In genomic region chr5:107805166-107805565, GRCh38 we compare ENCODE assay signal across 19 cellular contexts.
DNase-seq lines count a peak whose midpoint lies in the region; FAIRE-seq and TF ChIP-seq lines count a peak whose summit lies in the region.
"Had no signal": no experiment of that assay in that cellular context is flagged by ENCODE, and none has a peak within 500 bp of the region (broad histone marks: within the 10 kb centered on the region; RNA-seq: fewer than 3 reads in every experiment).

No MANE protein-coding gene starts in this region.

- H3K23me2 ChIP-seq in H1 (ENCODE audit: low read depth, low read length), result no peaks in the 10 kb centered on the region

- H2AFZ ChIP-seq in H1 (ENCODE audit: low read length) (no peak overlapping the region; the same call in 1 of the 2 replicates), neuronal stem cell (ENCODE audit: low read length) (no peak overlapping the region)
- H2AFZ ChIP-seq: GM23248 had no signal

- 65% methylated on average over 6 of the region's 6 CpGs; no CpG with 5 or more reads in 1 of the 2 experiments for WGBS in H1 (ENCODE audit: extremely low coverage in 1 of 2, insufficient coverage in 1 of 2, insufficient read length in 1 of 2, insufficient replicate concordance in 2 of 2, low coverage in 1 of 2, low lambda C conversion rate in 2 of 2, missing lambda C conversion rate in 1 of 2), 2 experiments
- no CpG with 5 or more reads among the region's 6 CpGs for WGBS in neuronal stem cell (ENCODE audit: extremely low coverage in 2 of 2, insufficient read length in 2 of 2, insufficient replicate concordance in 1 of 2), 2 donors

- H4K20me1 ChIP-seq in H1 (replicated peaks in 1 of 2; ENCODE audit: control insufficient read depth in 1 of 2, insufficient read depth in 2 of 2, low read length in 2 of 2), result no peaks in the 10 kb centered on the region

- no peaks in the 10 kb centered on the region for H3K79me2 ChIP-seq in H1 (ENCODE audit: control insufficient read depth in 1 of 2, insufficient read depth in 2 of 2, low read length in 2 of 2)

- H3K23ac ChIP-seq in H1 (ENCODE audit: insufficient read length) (no peak overlapping the region), neuronal stem cell (ENCODE audit: low read depth, low read length, poor library complexity) (no peak overlapping the region)

- no peak overlapping the region for H4K5ac ChIP-seq in H1 (ENCODE audit: insufficient read length, low read depth, low read length)

- CTCF ChIA-PET in H1 (lab: Charles Lee; ENCODE audit: partially characterized antibody), result no interaction called here

- no peak overlapping the region for H3K4ac ChIP-seq in H1 (replicated peaks; ENCODE audit: insufficient read length, low read depth, low read length)
- H3K4ac ChIP-seq in neuronal stem cell (ENCODE audit: low read length), result no peak overlapping the region

- POLR2A ChIA-PET in H1 (lab: Charles Lee; ENCODE audit: partially characterized antibody), result interaction anchor here (0.6 kb wide), 1 partner anchor 259 kb away, joined by 3 read pairs; no protein-coding TSS in a partner anchor

- H2BK15ac ChIP-seq in H1 (ENCODE audit: low read length), result no peak overlapping the region
- H2BK15ac ChIP-seq in neuronal stem cell (ENCODE audit: low read length), result no peak overlapping the region

- H3K36me3 ChIP-seq in H1 (ENCODE audit: control insufficient read depth in 2 of 4, insufficient read depth in 4 of 4, low read length in 3 of 4) (no peaks in the 10 kb centered on the region), neuronal stem cell (replicated peaks in 1 of 2; ENCODE audit: control insufficient read depth in 2 of 2, insufficient read depth in 2 of 2, low read length in 2 of 2) (no peaks in the 10 kb centered on the region)

- peak overlapping the region; percentile 36; the same call in 1 of the 2 replicates for H3K18ac ChIP-seq in H1 (ENCODE audit: extremely low read depth, low read length)
- H3K18ac ChIP-seq in neuronal stem cell (ENCODE audit: low read length), result no peak overlapping the region

- peaks cover 6 to 30% (median 24%) of the 10 kb centered on the region in 4 experiments; a peak in 6 of 7 replicates for H3K4me1 ChIP-seq in H1 (replicated peaks in 1 of 4; ENCODE audit: control insufficient read depth in 3 of 4, insufficient read depth in 4 of 4, low read length in 3 of 4)
- peaks cover 28 to 36% of the 10 kb centered on the region in 2 donors for H3K4me1 ChIP-seq in neuronal stem cell (ENCODE audit: control insufficient read depth in 2 of 2, insufficient read depth in 1 of 2, low read depth in 1 of 2, low read length in 2 of 2)

- no peak overlapping the region for H3K27ac ChIP-seq in H1 (ENCODE audit: low read depth, low read length)
- peak overlapping the region; percentile 95 for H3K27ac ChIP-seq in neuronal stem cell (replicated peaks; ENCODE audit: low read length)
- H3K27ac ChIP-seq: GM23248 had no signal

- H3K56ac ChIP-seq in H1 (replicated peaks; ENCODE audit: insufficient read length, low read depth, low read length), result no peak overlapping the region

- no peak overlapping the region for H2BK120ac ChIP-seq in H1 (replicated peaks; ENCODE audit: low read depth, low read length)
- no peak overlapping the region for H2BK120ac ChIP-seq in neuronal stem cell (ENCODE audit: low read depth, low read length)

- H3K4me3 ChIP-seq in H1 (ENCODE audit: extremely low read depth in 1 of 4, insufficient read depth in 2 of 4, low read depth in 3 of 4, low read length in 4 of 4) (no peak overlapping the region), neuronal stem cell (ENCODE audit: low read length in 2 of 2) (no peak overlapping the region)
- H3K4me3 ChIP-seq: GM12878, GM23248 had no signal

- TF ChIP-seq RAD21 in H1 (IDR thresholded peaks at IDR 0.05 in 1 of 2, conservative IDR thresholded peaks at IDR 0.05 in 1 of 2; ENCODE audit: low read depth in 2 of 2, low read length in 2 of 2), result no peak

- in situ Hi-C loops in G401 (cut with HindIII; ENCODE audit: low sequenced_read_pairs), result no loop called here

- no peak for FAIRE-seq in H1 (lab: Jason Lieb, UNC)
- FAIRE-seq: G401.6, GM12878, GM18507, HepG2 had no signal

- no peaks in the 10 kb centered on the region for H3K27me3 ChIP-seq in H1 (replicated peaks in 1 of 4; ENCODE audit: control insufficient read depth in 3 of 4, extremely low read depth in 1 of 4, insufficient read depth in 3 of 4, low read length in 3 of 4)
- H3K27me3 ChIP-seq in neuronal stem cell (ENCODE audit: control insufficient read depth in 3 of 3, insufficient read depth in 3 of 3, low read depth in 1 of 3, low read length in 3 of 3), result no peaks in the 10 kb centered on the region

- no peak overlapping the region for H4K8ac ChIP-seq in H1 (ENCODE audit: extremely low read depth, insufficient read depth, low read length)
- no peak overlapping the region for H4K8ac ChIP-seq in neuronal stem cell (ENCODE audit: low read depth, low read length)

- H3K14ac ChIP-seq in H1 (ENCODE audit: insufficient read length), result no peak overlapping the region
- no peak overlapping the region for H3K14ac ChIP-seq in neuronal stem cell (ENCODE audit: low read length)

- H3K4me2 ChIP-seq in H1 (ENCODE audit: insufficient read depth in 1 of 2, low read depth in 2 of 2, low read length in 2 of 2) (peak overlapping the region in 1 of 2 experiments; percentile 49; a peak in 2 of 4 replicates), neuronal stem cell (ENCODE audit: insufficient read depth, low read length, poor library complexity, severe bottlenecking) (no peak overlapping the region)

- H2AK5ac ChIP-seq in H1 (ENCODE audit: low read depth, low read length) (no peak overlapping the region), neuronal stem cell (ENCODE audit: low read depth, low read length) (no peak overlapping the region)

- H2BK20ac ChIP-seq in H1 (ENCODE audit: low read length), result no peak overlapping the region

- H4K91ac ChIP-seq in H1 (replicated peaks; ENCODE audit: insufficient read length, low read length), result no peak overlapping the region
- H4K91ac ChIP-seq in neuronal stem cell (ENCODE audit: low read depth, low read length, poor library complexity), result no peak overlapping the region

- DNase-seq in NCI-H1436 treated with DMSO at 0.1 percent for 48 hours (lab: John Stamatoyannopoulos, UW), result peak; percentile 71
- DNase-seq in NCI-H69 (lab: John Stamatoyannopoulos, UW), result peak; percentile 96
- no peak for DNase-seq in H1 (ENCODE audit: low read depth in 1 of 2, low spot score in 2 of 2)
- DNase-seq in neuronal stem cell (ENCODE audit: low spot score), result peak; percentile 71
- no peak for DNase-seq in G401 (ENCODE audit: low spot score)
- DNase-seq in stimulated activated CD4-positive, alpha-beta T cell treated with anti-CD3 and anti-CD28 coated beads, Interleukin-2, amount 100 ng/mL, for 24 hours, result no peak
- DNase-seq in ecto neural progenitor cell (ENCODE audit: low spot score), result no peak
- DNase-seq: DMS79, GM23248, KG1, NCI-H1694, NCI-H510A, OCI-M1, SHP77 treated with DMSO at 0.1 percent for 48 hours, T-helper 17 cell had no signal

- no peaks in the 10 kb centered on the region for H3K9me3 ChIP-seq in H1 (ENCODE audit: insufficient read depth in 2 of 2, low read depth in 1 of 2, low read length in 1 of 2)
- no peaks in the 10 kb centered on the region for H3K9me3 ChIP-seq in neuronal stem cell (replicated peaks in 1 of 2; ENCODE audit: control insufficient read depth in 2 of 2, insufficient read depth in 1 of 2, low read depth in 1 of 2, low read length in 2 of 2)

- no peak for TF ChIP-seq POLR2A in H1 (IDR thresholded peaks at IDR 0.05; ENCODE audit: control extremely low read depth in 1 of 2, low read depth in 2 of 2, low read length in 2 of 2)

- no peak for TF ChIP-seq EP300 in H1 (IDR thresholded peaks at IDR 0.05; ENCODE audit: borderline replicate concordance in 1 of 2, low read depth in 2 of 2, low read length in 2 of 2)

- H3K9ac ChIP-seq in H1 (replicated peaks in 1 of 4; ENCODE audit: extremely low read depth in 1 of 4, low read depth in 3 of 4, low read length in 3 of 4) (no peak overlapping the region), neuronal stem cell (ENCODE audit: low read depth, low read length, poor library complexity) (no peak overlapping the region)
- H3K9ac ChIP-seq: GM23248 had no signal

- no peaks in the 10 kb centered on the region for H3K79me1 ChIP-seq in H1 (ENCODE audit: low read depth, low read length)
- H3K79me1 ChIP-seq in neuronal stem cell (ENCODE audit: low read depth, low read length), result no peaks in the 10 kb centered on the region

- H2BK12ac ChIP-seq in H1 (ENCODE audit: low read depth, low read length) (peak overlapping the region; percentile 81), neuronal stem cell (ENCODE audit: low read length) (no peak overlapping the region)

- no peak for TF ChIP-seq CTCF in H1 (IDR thresholded peaks at IDR 0.05; ENCODE audit: control extremely low read depth in 1 of 3, insufficient read depth in 1 of 3, low read depth in 1 of 3, low read length in 3 of 3)

- no peak overlapping the region for H2BK5ac ChIP-seq in H1 (ENCODE audit: low read depth, low read length)
- H2BK5ac ChIP-seq in neuronal stem cell (ENCODE audit: low read length), result no peak overlapping the region

TF ChIP-seq in H1, 55 proteins besides CTCF, POLR2A, EP300 and RAD21 (continues in another document):
- no peak for TF ChIP-seq KDM5A (IDR thresholded peaks at IDR 0.05; ENCODE audit: low read length)
- TF ChIP-seq ATF2 (IDR thresholded peaks at IDR 0.05; ENCODE audit: low read length), result no peak
- TF ChIP-seq GTF2F1 (IDR thresholded peaks at IDR 0.05; ENCODE audit: borderline replicate concordance, low read depth, low read length), result no peak
- TF ChIP-seq TEAD4 (IDR thresholded peaks at IDR 0.05; ENCODE audit: low read depth, low read length), result no peak
- no peak for TF ChIP-seq HDAC2 (IDR thresholded peaks at IDR 0.05; ENCODE audit: borderline replicate concordance in 1 of 2, low read depth in 2 of 2, low read length in 2 of 2)
- TF ChIP-seq JUND (IDR thresholded peaks at IDR 0.05; ENCODE audit: low read length), result no peak
- TF ChIP-seq SUZ12 (IDR thresholded peaks at IDR 0.05; ENCODE audit: low read length), result no peak
- TF ChIP-seq CREB1 (IDR thresholded peaks at IDR 0.05), result no peak
- TF ChIP-seq SIN3A (conservative IDR thresholded peaks at IDR 0.05 in 1 of 2, IDR thresholded peaks at IDR 0.05 in 1 of 2; ENCODE audit: low read depth in 1 of 2, low read length in 2 of 2), result no peak
- TF ChIP-seq TCF12 (IDR thresholded peaks at IDR 0.05; ENCODE audit: low read depth, low read length), result no peak
- no peak for TF ChIP-seq BCL11A (IDR thresholded peaks at IDR 0.05; ENCODE audit: low read depth in 2 of 2, low read length in 2 of 2)

Comparison
In these comparisons a context has a peak if more than half of its experiments do, and no peak if none do; other contexts are left out.
1. DNase-seq: peak in NCI-H1436 treated with DMSO at 0.1 percent for 48 hours (single experiment), NCI-H69 (single experiment) and neuronal stem cell (single experiment); none in H1 (0 of 2), G401 (single experiment), stimulated activated CD4-positive, alpha-beta T cell treated with anti-CD3 and anti-CD28 coated beads, Interleukin-2, amount 100 ng/mL, for 24 hours (0 of 2) and ecto neural progenitor cell (single experiment).